19 cellular contexts compared by ENCODE assay signal in genomic region chr3:155423526-155423925, GRCh38.
"Had no signal": no experiment of that assay in that cellular context is flagged by ENCODE, and none has a peak within 500 bp of the region (broad histone marks: within the 10 kb centered on the region; RNA-seq: fewer than 3 reads in every experiment).

No MANE protein-coding gene starts in this region.

- H3K4me2 ChIP-seq: smooth muscle cell had no signal

- H3K36me3 ChIP-seq: tibial nerve, uterus had no signal

- H3K4me3 ChIP-seq: body of pancreas, dorsolateral prefrontal cortex, lung, smooth muscle cell, tibial nerve, uterus had no signal

- H3K9me3 ChIP-seq: uterus had no signal

- H3K4me1 ChIP-seq: body of pancreas, uterus had no signal

- DNase-seq: activated CD4-positive, alpha-beta memory T cell treated with anti-CD3 and anti-CD28 coated beads, Interleukin-2, amount 10 ng/mL, durations not matched to agents 7 days and 5 days; activated CD4-positive, alpha-beta T cell treated with anti-CD3 and anti-CD28 coated beads for 48 hours; activated CD4-positive, CD25-positive, alpha-beta regulatory T cell; activated naive CD4-positive, alpha-beta T cell treated with anti-CD3 and anti-CD28 coated beads for 36 hours; activated T-cell treated with anti-CD3 and anti-CD28 coated beads, Interleukin-2, amount 50 U/mL, for 24 hours; body of pancreas; caudate nucleus; dorsolateral prefrontal cortex; foreskin melanocyte; glutamatergic neuron; hippocampal formation; stimulated activated CD4-positive, alpha-beta T cell treated with anti-CD3 and anti-CD28 coated beads, Interleukin-4, amount 100 ng/mL, for 4 hours; T-helper 9 cell; uterus had no signal

- H3K9ac ChIP-seq: parathyroid adenoma had no signal

- H3K27me3 ChIP-seq: body of pancreas, dorsolateral prefrontal cortex, tibial nerve, uterus had no signal

- H3K27ac ChIP-seq: body of pancreas, dorsolateral prefrontal cortex, epithelial cell of prostate, parathyroid adenoma, tibial nerve, uterus had no signal
